ENCODE assay signal across 1 cellular context in the genomic region with DNA sequence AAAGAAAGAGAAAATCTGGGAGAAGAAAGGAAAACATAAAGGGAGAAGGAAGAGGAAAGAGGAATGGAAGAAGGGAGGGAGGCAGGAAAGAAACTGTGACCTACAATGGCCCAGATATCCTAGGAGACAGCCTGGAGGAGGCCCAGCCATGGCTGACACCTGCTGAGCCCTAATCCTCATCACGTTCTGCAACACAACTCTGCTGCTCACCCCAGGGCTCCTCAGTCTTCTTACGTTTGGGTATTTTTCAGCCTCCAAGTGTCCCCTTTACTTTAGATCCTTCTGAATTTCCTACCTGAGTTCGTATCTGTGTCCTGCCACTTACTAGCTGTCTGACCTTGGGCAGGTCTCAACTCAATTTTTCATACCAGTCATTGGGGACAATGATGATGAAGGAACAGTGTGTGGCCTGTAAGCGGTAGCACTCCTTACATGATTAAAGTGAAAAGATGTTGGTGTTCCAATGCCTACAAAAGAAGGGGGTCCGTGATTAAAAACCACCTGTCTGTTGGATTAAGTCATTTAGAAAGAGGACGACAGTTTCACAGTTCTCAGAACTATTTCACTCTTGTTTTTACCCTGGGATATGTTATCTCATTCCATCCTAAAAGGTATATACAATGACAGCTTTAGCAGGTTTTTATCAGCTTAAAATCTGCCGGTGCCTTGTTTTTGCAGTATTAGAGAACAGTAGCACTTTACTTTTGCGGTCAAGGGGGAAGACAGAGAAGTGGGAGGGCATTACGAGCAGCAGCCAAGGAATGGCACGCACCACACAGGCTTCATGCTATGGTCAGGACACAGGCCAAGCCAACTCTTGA.
TF ChIP-seq lines count a peak whose summit lies in the region.

No MANE protein-coding gene starts in this region.

TF ChIP-seq in WTC11, 78 proteins besides CTCF, POLR2A, EP300 and RAD21 (continued from another document):
- TF ChIP-seq OVOL2 (CRISPR knock-in tag; IDR thresholded peaks at IDR 0.05; ENCODE audit: borderline replicate concordance) (no peak), ZNF317 (CRISPR knock-in tag; IDR thresholded peaks at IDR 0.05; ENCODE audit: borderline replicate concordance, low read depth) (no peak), PRRX2 (CRISPR knock-in tag; IDR thresholded peaks at IDR 0.05) (no peak), TCF7 (CRISPR knock-in tag; IDR thresholded peaks at IDR 0.05; ENCODE audit: low read depth) (no peak)
- TF ChIP-seq, protein P1, sequence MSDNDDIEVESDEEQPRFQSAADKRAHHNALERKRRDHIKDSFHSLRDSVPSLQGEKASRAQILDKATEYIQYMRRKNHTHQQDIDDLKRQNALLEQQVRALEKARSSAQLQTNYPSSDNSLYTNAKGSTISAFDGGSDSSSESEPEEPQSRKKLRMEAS (CRISPR knock-in tag; IDR thresholded peaks at IDR 0.05): no peak
- TF ChIP-seq, protein P2, sequence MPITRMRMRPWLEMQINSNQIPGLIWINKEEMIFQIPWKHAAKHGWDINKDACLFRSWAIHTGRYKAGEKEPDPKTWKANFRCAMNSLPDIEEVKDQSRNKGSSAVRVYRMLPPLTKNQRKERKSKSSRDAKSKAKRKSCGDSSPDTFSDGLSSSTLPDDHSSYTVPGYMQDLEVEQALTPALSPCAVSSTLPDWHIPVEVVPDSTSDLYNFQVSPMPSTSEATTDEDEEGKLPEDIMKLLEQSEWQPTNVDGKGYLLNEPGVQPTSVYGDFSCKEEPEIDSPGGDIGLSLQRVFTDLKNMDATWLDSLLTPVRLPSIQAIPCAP (CRISPR knock-in tag; IDR thresholded peaks at IDR 0.05): no peak
- TF ChIP-seq, protein P3, sequence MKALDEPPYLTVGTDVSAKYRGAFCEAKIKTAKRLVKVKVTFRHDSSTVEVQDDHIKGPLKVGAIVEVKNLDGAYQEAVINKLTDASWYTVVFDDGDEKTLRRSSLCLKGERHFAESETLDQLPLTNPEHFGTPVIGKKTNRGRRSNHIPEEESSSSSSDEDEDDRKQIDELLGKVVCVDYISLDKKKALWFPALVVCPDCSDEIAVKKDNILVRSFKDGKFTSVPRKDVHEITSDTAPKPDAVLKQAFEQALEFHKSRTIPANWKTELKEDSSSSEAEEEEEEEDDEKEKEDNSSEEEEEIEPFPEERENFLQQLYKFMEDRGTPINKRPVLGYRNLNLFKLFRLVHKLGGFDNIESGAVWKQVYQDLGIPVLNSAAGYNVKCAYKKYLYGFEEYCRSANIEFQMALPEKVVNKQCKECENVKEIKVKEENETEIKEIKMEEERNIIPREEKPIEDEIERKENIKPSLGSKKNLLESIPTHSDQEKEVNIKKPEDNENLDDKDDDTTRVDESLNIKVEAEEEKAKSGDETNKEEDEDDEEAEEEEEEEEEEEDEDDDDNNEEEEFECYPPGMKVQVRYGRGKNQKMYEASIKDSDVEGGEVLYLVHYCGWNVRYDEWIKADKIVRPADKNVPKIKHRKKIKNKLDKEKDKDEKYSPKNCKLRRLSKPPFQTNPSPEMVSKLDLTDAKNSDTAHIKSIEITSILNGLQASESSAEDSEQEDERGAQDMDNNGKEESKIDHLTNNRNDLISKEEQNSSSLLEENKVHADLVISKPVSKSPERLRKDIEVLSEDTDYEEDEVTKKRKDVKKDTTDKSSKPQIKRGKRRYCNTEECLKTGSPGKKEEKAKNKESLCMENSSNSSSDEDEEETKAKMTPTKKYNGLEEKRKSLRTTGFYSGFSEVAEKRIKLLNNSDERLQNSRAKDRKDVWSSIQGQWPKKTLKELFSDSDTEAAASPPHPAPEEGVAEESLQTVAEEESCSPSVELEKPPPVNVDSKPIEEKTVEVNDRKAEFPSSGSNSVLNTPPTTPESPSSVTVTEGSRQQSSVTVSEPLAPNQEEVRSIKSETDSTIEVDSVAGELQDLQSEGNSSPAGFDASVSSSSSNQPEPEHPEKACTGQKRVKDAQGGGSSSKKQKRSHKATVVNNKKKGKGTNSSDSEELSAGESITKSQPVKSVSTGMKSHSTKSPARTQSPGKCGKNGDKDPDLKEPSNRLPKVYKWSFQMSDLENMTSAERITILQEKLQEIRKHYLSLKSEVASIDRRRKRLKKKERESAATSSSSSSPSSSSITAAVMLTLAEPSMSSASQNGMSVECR (CRISPR knock-in tag; IDR thresholded peaks at IDR 0.05; ENCODE audit: borderline replicate concordance): no peak
